ENCODE assay signal across 24 cellular contexts in the genomic region with DNA sequence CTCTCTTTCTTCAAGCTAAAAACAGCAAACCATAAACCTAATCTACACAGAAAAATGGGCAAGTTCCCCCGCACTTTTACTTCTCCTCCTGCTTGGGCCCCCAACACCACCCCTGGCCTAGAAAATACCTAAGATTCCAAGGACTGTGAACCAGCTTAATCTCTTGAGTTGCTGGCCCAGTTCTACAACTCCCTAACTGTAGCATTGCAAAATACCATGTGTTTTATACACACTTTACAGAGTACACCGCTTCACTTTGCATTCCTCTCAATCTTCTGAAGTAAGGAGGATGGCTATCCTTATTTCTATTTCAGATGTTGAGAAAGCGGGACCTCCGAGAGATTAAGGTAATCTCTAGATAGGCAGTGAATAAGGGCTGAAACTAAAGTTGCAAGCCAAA.
DNase-seq lines count a peak whose midpoint lies in the region; ATAC-seq, FAIRE-seq and TF ChIP-seq lines count a peak whose summit lies in the region.
"Had no signal": no experiment of that assay in that cellular context is flagged by ENCODE, and none has a peak within 500 bp of the region (broad histone marks: within the 10 kb centered on the region; RNA-seq: fewer than 3 reads in every experiment).

No MANE protein-coding gene starts in this region.

- H3K27ac Mint-ChIP-seq in H9, result peak overlapping the region in 2 of 3 experiments; percentile 9 to 23; a peak in 3 of 7 replicates
- peak overlapping the region; percentile 84 for H3K27ac Mint-ChIP-seq in mesothelial cell of epicardium
- H3K27ac Mint-ChIP-seq in type B pancreatic cell, result peak overlapping the region; percentile 48
- H3K27ac Mint-ChIP-seq in activated naive CD4-positive, alpha-beta T cell treated with anti-CD3 and anti-CD28 coated beads for 36 hours, result no peak overlapping the region
- H3K27ac Mint-ChIP-seq: CD4-positive, alpha-beta memory T cell had no signal

- H2BK15ac ChIP-seq in H9 (ENCODE audit: low read depth, low read length), result no peak overlapping the region
- no peak overlapping the region for H2BK15ac ChIP-seq in H1 (ENCODE audit: low read length)

- no peak overlapping the region for H2AFZ ChIP-seq in H9 (ENCODE audit: low read length)
- H2AFZ ChIP-seq in H1 (ENCODE audit: low read length), result 0 out of 2 replicates have a peak overlapping the region, but pooled peaks have one; percentile 13

- H3K23ac ChIP-seq in H9 (ENCODE audit: insufficient read length, low read depth, low read length) (no peak overlapping the region), H1 (ENCODE audit: insufficient read length) (no peak overlapping the region)

- H2BK5ac ChIP-seq in H9 (ENCODE audit: insufficient read length, low read length), result no peak overlapping the region
- H2BK5ac ChIP-seq in H1 (ENCODE audit: low read depth, low read length), result no peak overlapping the region

- H3K23me2 ChIP-seq in H9 (ENCODE audit: insufficient read length, low read depth, low read length, poor library complexity, severe bottlenecking) (no peaks in the 10 kb centered on the region), H1 (ENCODE audit: low read depth, low read length) (no peaks in the 10 kb centered on the region)

- no peak for TF ChIP-seq POLR2A in H1 (IDR thresholded peaks at IDR 0.05; ENCODE audit: control extremely low read depth in 1 of 2, low read depth in 2 of 2, low read length in 2 of 2)

- no peak overlapping the region for H3K4me2 ChIP-seq in H9 (ENCODE audit: insufficient read depth, insufficient read length, low read length)
- no peak overlapping the region for H3K4me2 ChIP-seq in H1 (ENCODE audit: insufficient read depth in 1 of 2, low read depth in 2 of 2, low read length in 2 of 2)
- H3K4me2 ChIP-seq: BLaER1 had no signal

- H4K8ac ChIP-seq in H9 (replicated peaks; ENCODE audit: insufficient read length, low read depth, low read length) (no peak overlapping the region), H1 (ENCODE audit: extremely low read depth, insufficient read depth, low read length) (no peak overlapping the region)

- H3K9me3 ChIP-seq in H9 (ENCODE audit: control insufficient read depth, low read depth, low read length) (no peaks in the 10 kb centered on the region), H1 (ENCODE audit: insufficient read depth in 2 of 2, low read depth in 1 of 2, low read length in 1 of 2) (no peaks in the 10 kb centered on the region)
- H3K9me3 ChIP-seq: BLaER1 had no signal

- no peak for ATAC-seq in GM18511 (IDR thresholded peaks at IDR 0.05; ENCODE audit: unreplicated experiment)
- ATAC-seq: GM12878, K562 had no signal

- TF ChIP-seq RAD21 in H1 (IDR thresholded peaks at IDR 0.05 in 1 of 2, conservative IDR thresholded peaks at IDR 0.05 in 1 of 2; ENCODE audit: low read depth in 2 of 2, low read length in 2 of 2), result no peak

- H3K4me1 Mint-ChIP-seq in H9, result peaks cover 10% of the 10 kb centered on the region in 2 experiments
- peaks cover 28% of the 10 kb centered on the region for H3K4me1 Mint-ChIP-seq in mesothelial cell of epicardium
- H3K4me1 Mint-ChIP-seq in type B pancreatic cell (ENCODE audit: unreplicated experiment), result no peaks in the 10 kb centered on the region
- no peaks in the 10 kb centered on the region for H3K4me1 Mint-ChIP-seq in activated naive CD4-positive, alpha-beta T cell treated with anti-CD3 and anti-CD28 coated beads for 36 hours (ENCODE audit: low read depth)
- H3K4me1 Mint-ChIP-seq: CD4-positive, alpha-beta memory T cell had no signal

- H4K5ac ChIP-seq in H9 (ENCODE audit: insufficient read length, low read depth, low read length) (no peak overlapping the region), H1 (ENCODE audit: insufficient read length, low read depth, low read length) (no peak overlapping the region)

- H3K79me1 ChIP-seq in H9 (ENCODE audit: insufficient read depth, low read depth, low read length, poor library complexity, severe bottlenecking) (no peaks in the 10 kb centered on the region), H1 (ENCODE audit: low read depth, low read length) (no peaks in the 10 kb centered on the region)

- H3K9me3 Mint-ChIP-seq in H9 (peaks cover 4 to 7% of the 10 kb centered on the region in 2 experiments; a peak in 3 of 5 replicates), mesothelial cell of epicardium (no peaks in the 10 kb centered on the region), type B pancreatic cell (no peaks in the 10 kb centered on the region)
- no peaks in the 10 kb centered on the region for H3K9me3 Mint-ChIP-seq in activated naive CD4-positive, alpha-beta T cell treated with anti-CD3 and anti-CD28 coated beads for 36 hours

- no peak overlapping the region for H2BK120ac ChIP-seq in H9 (ENCODE audit: low read depth, low read length, poor library complexity, severe bottlenecking)
- no peak overlapping the region for H2BK120ac ChIP-seq in H1 (replicated peaks; ENCODE audit: low read depth, low read length)

- no peak overlapping the region for H3T11ph ChIP-seq in H9 (ENCODE audit: low read length)

- CTCF ChIA-PET in H1 (lab: Charles Lee; ENCODE audit: partially characterized antibody), result interaction anchor here (1.6 kb wide), 1 partner anchor 10 kb away, joined by 3 read pairs; no protein-coding TSS in a partner anchor
- CTCF ChIA-PET in activated naive CD4-positive, alpha-beta T cell treated with anti-CD3 and anti-CD28 coated beads for 36 hours (lab: Charles Lee), result no interaction called here

- no peak overlapping the region for H3K4me3 ChIP-seq in H1 (ENCODE audit: extremely low read depth in 1 of 4, insufficient read depth in 2 of 4, low read depth in 3 of 4, low read length in 4 of 4)
- H3K4me3 ChIP-seq: BLaER1, GM12878, K562 had no signal

- H3K36me3 ChIP-seq in H1 (ENCODE audit: control insufficient read depth in 2 of 4, insufficient read depth in 4 of 4, low read length in 3 of 4), result no peaks in the 10 kb centered on the region
- H3K36me3 ChIP-seq: BLaER1 had no signal

- H2BK20ac ChIP-seq in H9 (ENCODE audit: low read depth, low read length, poor library complexity, severe bottlenecking), result no peak overlapping the region
- H2BK20ac ChIP-seq in H1 (ENCODE audit: low read length), result no peak overlapping the region

- H3K27me3 Mint-ChIP-seq in H9 (ENCODE audit: low read depth) (no peaks in the 10 kb centered on the region), mesothelial cell of epicardium (ENCODE audit: low read depth) (no peaks in the 10 kb centered on the region), type B pancreatic cell (no peaks in the 10 kb centered on the region)
- H3K27me3 Mint-ChIP-seq in activated naive CD4-positive, alpha-beta T cell treated with anti-CD3 and anti-CD28 coated beads for 36 hours (ENCODE audit: low read depth), result no peaks in the 10 kb centered on the region

- H4K20me1 ChIP-seq in H9 (ENCODE audit: control insufficient read depth, insufficient read depth, insufficient read length), result no peaks in the 10 kb centered on the region
- H4K20me1 ChIP-seq in H1 (replicated peaks in 1 of 2; ENCODE audit: control insufficient read depth in 1 of 2, insufficient read depth in 2 of 2, low read length in 2 of 2), result no peaks in the 10 kb centered on the region
- H4K20me1 ChIP-seq: BLaER1 had no signal

- H2AK5ac ChIP-seq in H9 (ENCODE audit: insufficient read length, low read length) (no peak overlapping the region), H1 (ENCODE audit: low read depth, low read length) (no peak overlapping the region)

- H3K36me3 Mint-ChIP-seq in H9 (ENCODE audit: insufficient read depth in 1 of 3, low read depth in 3 of 3), result peaks cover 0 to 4% (median 0%) of the 10 kb centered on the region in 3 experiments; a peak in 3 of 7 replicates
- H3K36me3 Mint-ChIP-seq in mesothelial cell of epicardium, result no peaks in the 10 kb centered on the region
- no peaks in the 10 kb centered on the region for H3K36me3 Mint-ChIP-seq in type B pancreatic cell
- H3K36me3 Mint-ChIP-seq in activated naive CD4-positive, alpha-beta T cell treated with anti-CD3 and anti-CD28 coated beads for 36 hours (ENCODE audit: low read depth), result no peaks in the 10 kb centered on the region
- H3K36me3 Mint-ChIP-seq: CD4-positive, alpha-beta memory T cell had no signal

- POLR2A ChIA-PET in H1 (lab: Charles Lee; ENCODE audit: partially characterized antibody), result no interaction called here

- no peak overlapping the region for H2BK12ac ChIP-seq in H9 (ENCODE audit: insufficient read length, low read depth, low read length)
- no peak overlapping the region for H2BK12ac ChIP-seq in H1 (ENCODE audit: low read depth, low read length)

- intact Hi-C loops in activated naive CD4-positive, alpha-beta T cell treated with anti-CD3 and anti-CD28 coated beads for 36 hours (cut with micrococcal nuclease), result no loop called here

- no peak for DNase-seq in H9
- DNase-seq in H1 (ENCODE audit: low read depth in 1 of 2, low spot score in 2 of 2), result no peak
- DNase-seq in mesothelial cell of epicardium (ENCODE audit: low spot score in 2 of 2, unreplicated experiment in 2 of 2), result no peak
- no peak for DNase-seq in type B pancreatic cell (ENCODE audit: extremely low spot score, unreplicated experiment)
- no peak for DNase-seq in NCI-H146 treated with DMSO at 0.1 percent for 48 hours (lab: John Stamatoyannopoulos, UW; ENCODE audit: unreplicated experiment)
- DNase-seq in activated naive CD4-positive, alpha-beta T cell treated with anti-CD3 and anti-CD28 coated beads for 36 hours, result no peak
- no peak for DNase-seq in KG1 (lab: John Stamatoyannopoulos, UW)
- DNase-seq: CD4-positive, alpha-beta memory T cell; COR-L47; HCEC 1CT; MV-4-11; NCI-H1105; NCI-H1436 treated with DMSO at 0.1 percent for 48 hours; NCI-H2029; NCI-H526 treated with DMSO at 0.1 percent for 48 hours; SHP77 treated with DMSO at 0.1 percent for 48 hours had no signal

- no peaks in the 10 kb centered on the region for H3K4me1 ChIP-seq in H9 (ENCODE audit: insufficient read depth, low read length)
- H3K4me1 ChIP-seq in H1 (replicated peaks in 1 of 4; ENCODE audit: control insufficient read depth in 3 of 4, insufficient read depth in 4 of 4, low read length in 3 of 4), result no peaks in the 10 kb centered on the region
- H3K4me1 ChIP-seq: BLaER1 had no signal

- H3K79me2 ChIP-seq in H9 (ENCODE audit: insufficient read depth, low read length) (no peaks in the 10 kb centered on the region), H1 (ENCODE audit: control insufficient read depth in 1 of 2, insufficient read depth in 2 of 2, low read length in 2 of 2) (no peaks in the 10 kb centered on the region)

- FAIRE-seq in H1 (lab: Jason Lieb, UNC), result no peak
- FAIRE-seq: A204.1, G401.6, GM12878, HTR-8/SVneo, K562 had no signal

- H3K27me3 ChIP-seq in H9 (ENCODE audit: insufficient read depth, low read length), result no peaks in the 10 kb centered on the region
- no peaks in the 10 kb centered on the region for H3K27me3 ChIP-seq in H1 (replicated peaks in 1 of 4; ENCODE audit: control insufficient read depth in 3 of 4, extremely low read depth in 1 of 4, insufficient read depth in 3 of 4, low read length in 3 of 4)
- H3K27me3 ChIP-seq: BLaER1 had no signal

- no peak overlapping the region for H3K9ac ChIP-seq in H9 (ENCODE audit: extremely low read depth, insufficient read length, low read length)
- H3K9ac ChIP-seq in H1 (replicated peaks in 1 of 4; ENCODE audit: extremely low read depth in 1 of 4, low read depth in 3 of 4, low read length in 3 of 4), result no peak overlapping the region
- H3K9ac ChIP-seq: BLaER1 had no signal

- H3K18ac ChIP-seq in H9 (ENCODE audit: insufficient read length, low read depth, low read length) (no peak overlapping the region), H1 (ENCODE audit: extremely low read depth, low read length) (no peak overlapping the region)

- H3K56ac ChIP-seq in H9 (ENCODE audit: insufficient read length, low read depth, low read length), result no peak overlapping the region
- H3K56ac ChIP-seq in H1 (replicated peaks; ENCODE audit: insufficient read length, low read depth, low read length), result no peak overlapping the region

- no peak overlapping the region for H3K27ac ChIP-seq in H9 (ENCODE audit: insufficient read length, low read depth, low read length)
- H3K27ac ChIP-seq in H1 (ENCODE audit: low read depth, low read length), result no peak overlapping the region
- H3K27ac ChIP-seq: BLaER1, RWPE1 had no signal

- no CpG with 5 or more reads among the region's 4 CpGs for WGBS in H9 (ENCODE audit: extremely low coverage, insufficient read length, low lambda C conversion rate)
- WGBS in H1 (ENCODE audit: extremely low coverage in 1 of 2, insufficient coverage in 1 of 2, insufficient read length in 1 of 2, insufficient replicate concordance in 2 of 2, low coverage in 1 of 2, low lambda C conversion rate in 2 of 2, missing lambda C conversion rate in 1 of 2), 2 experiments, result 88% methylated on average over 4 of the region's 4 CpGs; no CpG with 5 or more reads in 1 of the 2 experiments

- TF ChIP-seq CTCF in H9 (conservative IDR thresholded peaks at IDR 0.05) (no peak), H1 (IDR thresholded peaks at IDR 0.05; ENCODE audit: control extremely low read depth in 1 of 3, insufficient read depth in 1 of 3, low read depth in 1 of 3, low read length in 3 of 3) (no peak), mesothelial cell of epicardium (IDR thresholded peaks at IDR 0.05; ENCODE audit: unreplicated experiment) (no peak), type B pancreatic cell (conservative IDR thresholded peaks at IDR 0.05) (no peak)

- H3K4me3 Mint-ChIP-seq in H9 (no peak overlapping the region), mesothelial cell of epicardium (no peak overlapping the region), type B pancreatic cell (peak overlapping the region; percentile 10)
- no peak overlapping the region for H3K4me3 Mint-ChIP-seq in activated naive CD4-positive, alpha-beta T cell treated with anti-CD3 and anti-CD28 coated beads for 36 hours
- H3K4me3 Mint-ChIP-seq: CD4-positive, alpha-beta memory T cell had no signal

- H3K14ac ChIP-seq in H9 (ENCODE audit: insufficient read depth, low read length) (no peak overlapping the region), H1 (ENCODE audit: insufficient read length) (no peak overlapping the region)

- TF ChIP-seq EP300 in H1 (IDR thresholded peaks at IDR 0.05; ENCODE audit: borderline replicate concordance in 1 of 2, low read depth in 2 of 2, low read length in 2 of 2), result no peak

- H3K4ac ChIP-seq in H9 (ENCODE audit: low read depth, low read length) (no peak overlapping the region), H1 (replicated peaks; ENCODE audit: insufficient read length, low read depth, low read length) (no peak overlapping the region)

- H4K91ac ChIP-seq in H9 (ENCODE audit: insufficient read length, low read depth, low read length), result no peak overlapping the region
- H4K91ac ChIP-seq in H1 (replicated peaks; ENCODE audit: insufficient read length, low read length), result no peak overlapping the region
